ENCODE assay signal across 8 cellular contexts in genomic region chr19:44847144-44848035, GRCh38. TPM values are rescaled to one million over a fixed set of nuclear protein-coding genes. Genes with fewer than 3 reads are reported as not detected.
DNase-seq lines count a peak whose midpoint lies in the region; ATAC-seq and TF ChIP-seq lines count a peak whose summit lies in the region.

No MANE protein-coding gene starts in this region.

- TF ChIP-seq CTCF in PC-9 (conservative IDR thresholded peaks at IDR 0.05) (no peak), chondrocyte (IDR thresholded peaks at IDR 0.05) (no peak)

- POLR2A ChIA-PET in PC-9 (lab: Charles Lee; ENCODE audit: unreplicated experiment), result interaction anchor here (0.6 to 0.7 kb wide), 2 partner anchors 60 to 631 kb away, joined by 3 to 4 read pairs; no protein-coding TSS in a partner anchor

- H3K36me3 Mint-ChIP-seq in chondrocyte (ENCODE audit: low read depth), result no peaks in the 10 kb centered on the region
- peaks cover 0 to 1% of the 10 kb centered on the region in 2 donors for H3K36me3 Mint-ChIP-seq in stimulated activated naive B cell treated with anti-CD40 and anti-IgM and Interleukin-4, amounts not matched to agents 10 μg/mL and 1 μg/mL and 100 μg/mL, for 72 hours

- H3K27me3 Mint-ChIP-seq in chondrocyte (ENCODE audit: low read depth), result no peaks in the 10 kb centered on the region
- peaks cover 45 to 59% of the 10 kb centered on the region in 2 donors for H3K27me3 Mint-ChIP-seq in stimulated activated naive B cell treated with anti-CD40 and anti-IgM and Interleukin-4, amounts not matched to agents 10 μg/mL and 1 μg/mL and 100 μg/mL, for 72 hours

- peak overlapping the region; percentile 7; the same call in 1 of the 2 replicates for H2AFZ ChIP-seq in PC-9

- no peaks in the 10 kb centered on the region for H3K9me3 Mint-ChIP-seq in chondrocyte (ENCODE audit: low read depth)
- H3K9me3 Mint-ChIP-seq in stimulated activated naive B cell treated with anti-CD40 and anti-IgM and Interleukin-4, amounts not matched to agents 10 μg/mL and 1 μg/mL and 100 μg/mL, for 72 hours, result no peaks in the 10 kb centered on the region

- H4K20me1 ChIP-seq in PC-9 (ENCODE audit: insufficient read depth), result peaks cover 39% of the 10 kb centered on the region

- H3K4me2 ChIP-seq in PC-9, result peak overlapping the region; percentile 91

- CTCF ChIA-PET in PC-9 (lab: Charles Lee), result interaction anchor here (0.6 to 1.0 kb wide), 2 partner anchors 32 to 121 kb away, joined by 3 to 5 read pairs; no protein-coding TSS in a partner anchor

- ATAC-seq in stimulated activated naive B cell treated with anti-CD40 and anti-IgM and Interleukin-4, amounts not matched to agents 10 μg/mL and 1 μg/mL and 100 μg/mL, for 72 hours (replicated peaks), result no peak

- intact Hi-C loops in PC-9 (cut with micrococcal nuclease; ENCODE audit: unreplicated experiment), result loop anchor here (1.0 to 5.0 kb wide), 2 partner anchors 43 to 260 kb away; no protein-coding TSS in a partner anchor

- H3K4me3 ChIP-seq in PC-9, result peak overlapping the region; percentile 72

- H3K9me2 ChIP-seq in PC-9 (ENCODE audit: insufficient read depth), result no peaks in the 10 kb centered on the region

- peaks cover 17% of the 10 kb centered on the region for H3K4me1 ChIP-seq in PC-9 (replicated peaks; ENCODE audit: insufficient read depth)

- H3K36me3 ChIP-seq in PC-9 (ENCODE audit: low read depth), result no peaks in the 10 kb centered on the region

- no peaks in the 10 kb centered on the region for H3K27me3 ChIP-seq in PC-9 (ENCODE audit: insufficient read depth, low read depth)
- H3K27me3 ChIP-seq in layer of hippocampus (ENCODE audit: control insufficient read depth, insufficient read depth, low read length), result no peaks in the 10 kb centered on the region

- peak; percentile 42 for DNase-seq in NCI-H345 (lab: John Stamatoyannopoulos, UW)
- no peak for DNase-seq in NCI-H345 treated with DMSO at 0.1 percent for 48 hours (lab: John Stamatoyannopoulos, UW; ENCODE audit: unreplicated experiment)
- DNase-seq in PC-9, result peak; percentile 71 to 80
- no peak for DNase-seq in chondrocyte (ENCODE audit: low spot score)
- no peak for DNase-seq in stimulated activated naive B cell treated with anti-CD40 and anti-IgM and Interleukin-4, amounts not matched to agents 10 μg/mL and 1 μg/mL and 100 μg/mL, for 72 hours
- DNase-seq in activated gamma-delta T cell (lab: John Stamatoyannopoulos, UW), result no peak
- DNase-seq in GOT3 (lab: John Stamatoyannopoulos, UW), result no peak

- H3K4me1 Mint-ChIP-seq in chondrocyte (ENCODE audit: low read depth), result peaks cover 34% of the 10 kb centered on the region
- peaks cover 22 to 25% of the 10 kb centered on the region in 2 donors for H3K4me1 Mint-ChIP-seq in stimulated activated naive B cell treated with anti-CD40 and anti-IgM and Interleukin-4, amounts not matched to agents 10 μg/mL and 1 μg/mL and 100 μg/mL, for 72 hours

- peak overlapping the region; percentile 95 for H3K27ac Mint-ChIP-seq in chondrocyte (ENCODE audit: unreplicated experiment)
- no peak overlapping the region for H3K27ac Mint-ChIP-seq in stimulated activated naive B cell treated with anti-CD40 and anti-IgM and Interleukin-4, amounts not matched to agents 10 μg/mL and 1 μg/mL and 100 μg/mL, for 72 hours

- H3K27ac ChIP-seq in PC-9, result peak overlapping the region; percentile 77
- peak overlapping the region; percentile 77 for H3K27ac ChIP-seq in layer of hippocampus (ENCODE audit: low read depth, low read length)

- BruUV-seq in PC-9 (replicated peaks; lab: Mats Ljungman, UMichigan), result TSS peak; percentile 94

- peaks cover 34% of the 10 kb centered on the region for H3F3A ChIP-seq in PC-9 (ENCODE audit: insufficient read depth, low read depth)

- H3K79me2 ChIP-seq in PC-9 (ENCODE audit: low read depth), result peaks cover 59% of the 10 kb centered on the region

- H3K4me3 Mint-ChIP-seq in chondrocyte (ENCODE audit: unreplicated experiment), result peak overlapping the region; percentile 92
- H3K4me3 Mint-ChIP-seq in stimulated activated naive B cell treated with anti-CD40 and anti-IgM and Interleukin-4, amounts not matched to agents 10 μg/mL and 1 μg/mL and 100 μg/mL, for 72 hours, result peak overlapping the region; percentile 70 to 86

- H3K9me3 ChIP-seq in PC-9 (ENCODE audit: insufficient read depth, low read depth), result no peaks in the 10 kb centered on the region

RNA-seq across cellular contexts. Expression of gene NECTIN2, which starts 1.3 kb away (rescaled TPM):
- 115 and 136 TPM in 2 replicates for total RNA-seq in PC-9 (2021)
- total RNA-seq in chondrocyte, result 88.9 to 120 TPM (median 116 TPM) in 3 replicates

RNA-seq across cellular contexts. Expression of gene BCAM, which starts 38.5 kb away (rescaled TPM):
- total RNA-seq in PC-9 (2021), result 146 and 199 TPM in 2 replicates
- 4.3 to 15.1 TPM (median 14.0 TPM) in 3 replicates for total RNA-seq in chondrocyte

RNA-seq across cellular contexts. Expression of gene TOMM40, which starts 43.7 kb away (rescaled TPM):
- total RNA-seq in PC-9 (2021) (83.6 and 86.0 TPM in 2 replicates), chondrocyte (39.0 to 46.1 TPM (median 40.9 TPM) in 3 replicates)

RNA-seq across cellular contexts. Expression of gene APOE, which starts 58.2 kb away (rescaled TPM):
- 11.5 and 16.5 TPM in 2 replicates for total RNA-seq in PC-9 (2021)
- 47.1 to 178 TPM (median 170 TPM) in 3 replicates for total RNA-seq in chondrocyte

Comparison
In these comparisons a context has a peak if more than half of its experiments do, and no peak if none do; other contexts are left out.
1. DNase-seq: peak in NCI-H345 (single experiment) and PC-9 (2 of 2); none in NCI-H345 treated with DMSO at 0.1 percent for 48 hours (single experiment), chondrocyte (single experiment), stimulated activated naive B cell treated with anti-CD40 and anti-IgM and Interleukin-4, amounts not matched to agents 10 μg/mL and 1 μg/mL and 100 μg/mL, for 72 hours (single experiment), activated gamma-delta T cell (single experiment) and GOT3 (single experiment).